8 cellular contexts compared by ENCODE assay signal in the genomic region with DNA sequence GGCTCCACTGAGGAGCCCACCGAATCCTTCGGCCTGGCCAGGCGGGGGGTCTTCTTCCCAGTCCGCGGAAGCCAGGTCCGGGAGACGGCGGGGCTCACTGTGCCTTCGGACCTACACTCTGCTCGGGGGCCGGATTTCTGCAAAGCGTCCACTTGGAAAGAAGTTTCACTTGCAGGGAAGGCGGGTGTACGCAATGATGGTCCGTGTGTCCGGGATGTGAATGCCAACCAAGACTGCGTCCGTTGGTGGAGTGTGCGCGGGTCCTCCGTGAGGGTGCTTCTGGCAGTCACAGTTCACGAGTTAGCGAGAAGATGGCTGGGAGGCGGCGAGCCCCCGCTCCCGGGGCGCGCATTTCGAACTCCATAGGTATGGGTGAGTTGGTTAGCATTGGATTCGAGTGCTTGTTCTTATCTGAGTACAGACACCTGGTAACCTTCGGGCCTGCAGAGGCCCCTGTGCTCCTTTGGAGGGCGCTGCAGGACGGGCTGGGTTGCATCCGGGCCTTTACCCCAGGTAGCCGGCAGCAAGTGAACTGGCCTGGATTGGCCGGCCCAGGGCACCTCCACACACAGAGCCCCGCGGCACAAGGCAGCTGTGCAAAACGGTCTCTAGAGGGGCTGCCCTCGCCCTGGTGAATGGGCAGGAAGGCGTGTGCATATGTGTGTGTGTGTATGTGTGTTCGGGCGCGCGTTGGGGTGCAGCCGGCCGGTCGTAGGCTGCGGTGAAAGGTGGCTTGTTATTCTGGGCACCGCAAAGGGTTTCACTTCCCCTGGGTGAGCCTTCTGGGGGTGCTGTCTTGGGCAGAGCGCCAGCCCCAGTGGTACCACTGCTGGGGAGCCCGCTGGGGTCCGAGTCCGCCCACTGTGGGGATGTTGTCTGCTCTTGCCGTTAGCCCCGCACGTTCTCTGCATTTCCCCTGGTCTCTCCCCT. TPM values are rescaled to one million over a fixed set of nuclear protein-coding genes. Genes with fewer than 3 reads are reported as not detected.
A peak's percentile ranks its signal among the peaks of the same experiment; 100 is the strongest.
DNase-seq lines count a peak whose midpoint lies in the region; ATAC-seq, FAIRE-seq and TF ChIP-seq lines count a peak whose summit lies in the region.

No MANE protein-coding gene starts in this region.

- H3K4me1 ChIP-seq in vagina = peaks cover 18% of the 10 kb centered on the region

- no peak for TF ChIP-seq POLR2A in vagina (IDR thresholded peaks at IDR 0.05)

- peak overlapping the region; percentile 24 for H3K27ac ChIP-seq in vagina

- H3K9me3 Mint-ChIP-seq in activated T-cell treated with anti-CD3 and anti-CD28 coated beads, Interleukin-2, amount 50 U/mL, for 4 hours = no peaks in the 10 kb centered on the region

- H3K27me3 ChIP-seq in vagina = no peaks in the 10 kb centered on the region

- TF ChIP-seq CTCF in D721Med (IDR thresholded peaks at IDR 0.05; ENCODE audit: insufficient read depth, missing control alignments) = no peak
- peak; percentile 53 for TF ChIP-seq CTCF in fibroblast of the aortic adventitia (IDR thresholded peaks at IDR 0.05; ENCODE audit: insufficient read depth, low read length)
- TF ChIP-seq CTCF in vagina (IDR thresholded peaks at IDR 0.05) = peak in 1 of 3 experiments; percentile 10

- no peaks in the 10 kb centered on the region for H3K27me3 Mint-ChIP-seq in activated T-cell treated with anti-CD3 and anti-CD28 coated beads, Interleukin-2, amount 50 U/mL, for 4 hours (ENCODE audit: low read depth)

- no peaks in the 10 kb centered on the region for H3K36me3 ChIP-seq in vagina

- intact Hi-C loops in posterior vena cava (cut with DNase I) = no loop called here
- intact Hi-C loops in vagina (cut with DNase I) = no loop called here

- H3K4me1 Mint-ChIP-seq in activated T-cell treated with anti-CD3 and anti-CD28 coated beads, Interleukin-2, amount 50 U/mL, for 4 hours (ENCODE audit: low read depth) = peaks cover 35% of the 10 kb centered on the region

- FAIRE-seq in D721Med (lab: Jason Lieb, UNC) = no peak

- peak; percentile 65 for ATAC-seq in GM21576 (IDR thresholded peaks at IDR 0.05; ENCODE audit: unreplicated experiment)
- ATAC-seq in activated T-cell treated with anti-CD3 and anti-CD28 coated beads, Interleukin-2, amount 50 U/mL, for 4 hours = peak; percentile 67 to 68

- H3K4me3 ChIP-seq in fibroblast of the aortic adventitia (ENCODE audit: low read depth, low read length) (peak overlapping the region; percentile 59), vagina (peak overlapping the region; percentile 39 to 54)

- H3K36me3 Mint-ChIP-seq in activated T-cell treated with anti-CD3 and anti-CD28 coated beads, Interleukin-2, amount 50 U/mL, for 4 hours (ENCODE audit: insufficient read depth) = no peaks in the 10 kb centered on the region

- H3K4me3 Mint-ChIP-seq in activated T-cell treated with anti-CD3 and anti-CD28 coated beads, Interleukin-2, amount 50 U/mL, for 4 hours = peak overlapping the region; percentile 90

- no peaks in the 10 kb centered on the region for H3K9me3 ChIP-seq in vagina

- peak; percentile 27 for DNase-seq in D721Med (ENCODE audit: insufficient read length, low spot score)
- peak; percentile 24 for DNase-seq in LHCN-M2 (ENCODE audit: low read depth)
- peak; percentile 56 for DNase-seq in activated T-cell treated with anti-CD3 and anti-CD28 coated beads, Interleukin-2, amount 50 U/mL, for 4 hours
- peak; percentile 33 for DNase-seq in fibroblast of the aortic adventitia (ENCODE audit: low read depth)
- peak; percentile 81 for DNase-seq in posterior vena cava (ENCODE audit: low spot score)
- DNase-seq in vagina (ENCODE audit: extremely low spot score in 2 of 2) = no peak
- no peak for DNase-seq in RKO (ENCODE audit: low spot score)

RNA-seq across cellular contexts. Expression of a gene that starts 13.3 kb away (rescaled TPM):
- total RNA-seq in LHCN-M2 (2014; rRNA removed) (6.9 and 7.9 TPM in 2 replicates), fibroblast of the aortic adventitia (ENCODE audit: low replicate concordance) (10.2 and 14.3 TPM in 2 replicates), posterior vena cava (10 to 100 TPM in 1 of 2 donors, 1 to 10 TPM in 1; 9.2 to 14.8 TPM), vagina (12.3 TPM)
- polyA plus RNA-seq in LHCN-M2 (2012) = 3.3 TPM
- total RNA-seq in activated T-cell treated with anti-CD3 and anti-CD28 coated beads, Interleukin-2, amount 50 U/mL, for 4 hours = 1 to 10 TPM; 3.3 to 5.3 (median 4.1) TPM

Comparison
In these comparisons a context has a peak if more than half of its experiments do, and no peak if none do; other contexts are left out.
1. DNase-seq: peak in D721Med (single experiment), LHCN-M2 (single experiment), activated T-cell treated with anti-CD3 and anti-CD28 coated beads, Interleukin-2, amount 50 U/mL, for 4 hours (single experiment), fibroblast of the aortic adventitia (single experiment) and posterior vena cava (single experiment); none in vagina (0 of 2) and RKO (single experiment).